In genomic region chr12:121096199-121096798, GRCh38 we compare ENCODE assay signal across 8 cellular contexts. TPM values are rescaled to one million over a fixed set of nuclear protein-coding genes. Genes with fewer than 3 reads are reported as not detected.
DNase-seq lines count a peak whose midpoint lies in the region; FAIRE-seq and TF ChIP-seq lines count a peak whose summit lies in the region.
"Had no signal": no experiment of that assay in that cellular context is flagged by ENCODE, and none has a peak within 500 bp of the region (broad histone marks: within the 10 kb centered on the region; RNA-seq: fewer than 3 reads in every experiment).

No MANE protein-coding gene starts in this region.

- no peak for FAIRE-seq in astrocyte (lab: Jason Lieb, UNC)

- peaks cover 7% of the 10 kb centered on the region for H3K36me3 Mint-ChIP-seq in Calu3 (ENCODE audit: insufficient read depth, unreplicated experiment)
- no peaks in the 10 kb centered on the region for H3K36me3 Mint-ChIP-seq in astrocyte (ENCODE audit: low read depth, unreplicated experiment)
- H3K36me3 Mint-ChIP-seq in neural crest cell (ENCODE audit: low read depth) = no peaks in the 10 kb centered on the region

- H3K9ac ChIP-seq in astrocyte (ENCODE audit: low read length) = no peak overlapping the region

- H3K4me3 ChIP-seq in astrocyte (ENCODE audit: insufficient read depth, low read depth, low read length) = no peak overlapping the region
- H3K4me3 ChIP-seq: lung had no signal

- DNase-seq in Calu3 = no peak
- DNase-seq in astrocyte (ENCODE audit: low read depth) = no peak
- no peak for DNase-seq in neural crest cell (ENCODE audit: low read depth, low spot score)
- DNase-seq in iPS-NIHi7 (ENCODE audit: extremely low spot score) = no peak
- no peak for DNase-seq in posterior vena cava (ENCODE audit: low spot score)
- DNase-seq in caudate nucleus (lab: John Stamatoyannopoulos, UW) = no peak

- peak overlapping the region; percentile 89 for H3K4me2 ChIP-seq in astrocyte (ENCODE audit: low read length)

- H3K27me3 Mint-ChIP-seq in Calu3 (ENCODE audit: unreplicated experiment) = peaks cover 41% of the 10 kb centered on the region
- H3K27me3 Mint-ChIP-seq in astrocyte (ENCODE audit: low read depth, unreplicated experiment) = peaks cover 30% of the 10 kb centered on the region
- H3K27me3 Mint-ChIP-seq in neural crest cell (ENCODE audit: low read depth) = peaks cover 19% of the 10 kb centered on the region

- CTCF ChIA-PET in Calu3 (lab: Charles Lee) = interaction anchor here (0.7 kb wide), 2 partner anchors 87 to 115 kb away, joined by 3 to 8 read pairs; no protein-coding TSS in a partner anchor

- H3K9me3 Mint-ChIP-seq in Calu3 (ENCODE audit: low read depth, unreplicated experiment) (no peaks in the 10 kb centered on the region), astrocyte (ENCODE audit: unreplicated experiment) (peaks cover 10% of the 10 kb centered on the region), neural crest cell (peaks cover 5% of the 10 kb centered on the region)

- H3K4me3 Mint-ChIP-seq in Calu3 (ENCODE audit: low read depth, unreplicated experiment) = peak overlapping the region; percentile 67
- H3K4me3 Mint-ChIP-seq in astrocyte (ENCODE audit: unreplicated experiment) = peak overlapping the region; percentile 67
- H3K4me3 Mint-ChIP-seq in neural crest cell = no peak overlapping the region

- peaks cover 3% of the 10 kb centered on the region for H3K27me3 ChIP-seq in astrocyte (ENCODE audit: insufficient read depth, low read length)

- H4K20me1 ChIP-seq in astrocyte (ENCODE audit: insufficient read depth, low read length) = no peaks in the 10 kb centered on the region

- no peak for TF ChIP-seq CTCF in Calu3 (IDR thresholded peaks at IDR 0.05; ENCODE audit: unreplicated experiment)
- peak; percentile 24 for TF ChIP-seq CTCF in LNCAP (IDR thresholded peaks at IDR 0.05)
- TF ChIP-seq CTCF in astrocyte (IDR thresholded peaks at IDR 0.05; ENCODE audit: insufficient read depth, low read depth, low read length) = no peak
- peak; percentile 9 for TF ChIP-seq CTCF in neural crest cell (conservative IDR thresholded peaks at IDR 0.05)

- no TSS peak for BruUV-seq in Calu3 (replicated peaks; lab: Mats Ljungman, UMichigan)

- H3K27ac Mint-ChIP-seq in Calu3 (ENCODE audit: unreplicated experiment) (no peak overlapping the region), astrocyte (ENCODE audit: unreplicated experiment) (no peak overlapping the region), neural crest cell (ENCODE audit: unreplicated experiment) (no peak overlapping the region)

- H3K9me3 ChIP-seq in astrocyte (ENCODE audit: insufficient read depth, low read depth, low read length) = no peaks in the 10 kb centered on the region

- intact Hi-C loops in Calu3 (cut with micrococcal nuclease; ENCODE audit: unreplicated experiment) = loop anchor here (5.0 kb wide), 1 partner anchor 34 kb away; no protein-coding TSS in a partner anchor
- intact Hi-C loops in posterior vena cava (cut with DNase I) = no loop called here

- no peaks in the 10 kb centered on the region for H3K79me2 ChIP-seq in astrocyte (ENCODE audit: insufficient read depth, low read length)

- H3K4me1 Mint-ChIP-seq in Calu3 (ENCODE audit: low read depth, unreplicated experiment) (peaks cover 14% of the 10 kb centered on the region), astrocyte (ENCODE audit: low read depth, unreplicated experiment) (peaks cover 6% of the 10 kb centered on the region), neural crest cell (peaks cover 11% of the 10 kb centered on the region)

- no peaks in the 10 kb centered on the region for H3K36me3 ChIP-seq in astrocyte (ENCODE audit: insufficient read depth, low read length)

- H3K27ac ChIP-seq in astrocyte (ENCODE audit: low read depth, low read length) = no peak overlapping the region
- no peak overlapping the region for H3K27ac ChIP-seq in caudate nucleus (ENCODE audit: low read depth, low read length)

- peaks cover 5% of the 10 kb centered on the region for H3K4me1 ChIP-seq in astrocyte (ENCODE audit: insufficient read depth, low read length)

- H2AFZ ChIP-seq in astrocyte (ENCODE audit: low read depth, low read length) = peak overlapping the region; percentile 77

RNA-seq across cellular contexts. Expression of gene P2RX7, which starts 36.4 kb away (rescaled TPM):
- total RNA-seq in Calu3 (2022) = not detected in 2 replicates
- 0.07 TPM in 1 of 2 replicates, not detected in the other for total RNA-seq in astrocyte
- total RNA-seq in neural crest cell = 0.12 and 0.27 TPM in 2 replicates
- total RNA-seq in posterior vena cava = 1 to 10 TPM; 4.5 to 5.0 TPM

RNA-seq across cellular contexts. Expression of gene OASL, which starts 57.3 kb away (rescaled TPM):
- total RNA-seq in Calu3 (2022) = 73.7 and 231 TPM in 2 replicates
- 0.75 and 1.3 TPM in 2 replicates for total RNA-seq in astrocyte
- not detected in 2 replicates for total RNA-seq in neural crest cell
- total RNA-seq in posterior vena cava = 1 to 10 TPM in 1 of 2 donors, under 1 TPM in 1; 0.42 to 1.4 TPM

Comparison
In these comparisons a context has a peak if more than half of its experiments do, and no peak if none do; other contexts are left out.
1. CTCF ChIP-seq: peak in LNCAP (single experiment) and neural crest cell (single experiment); none in Calu3 (single experiment) and astrocyte (single experiment).
2. RNA of gene OASL, which starts 57.3 kb away (total RNA-seq): 73.7 to 231 TPM in Calu3; 0.42 to 1.4 TPM in posterior vena cava, 0.75 to 1.3 TPM in astrocyte and not detected in neural crest cell; every median in the first group is over 10 times any median in the second.